Comparison of ENCODE assay signal across 8 cellular contexts in the genomic region with DNA sequence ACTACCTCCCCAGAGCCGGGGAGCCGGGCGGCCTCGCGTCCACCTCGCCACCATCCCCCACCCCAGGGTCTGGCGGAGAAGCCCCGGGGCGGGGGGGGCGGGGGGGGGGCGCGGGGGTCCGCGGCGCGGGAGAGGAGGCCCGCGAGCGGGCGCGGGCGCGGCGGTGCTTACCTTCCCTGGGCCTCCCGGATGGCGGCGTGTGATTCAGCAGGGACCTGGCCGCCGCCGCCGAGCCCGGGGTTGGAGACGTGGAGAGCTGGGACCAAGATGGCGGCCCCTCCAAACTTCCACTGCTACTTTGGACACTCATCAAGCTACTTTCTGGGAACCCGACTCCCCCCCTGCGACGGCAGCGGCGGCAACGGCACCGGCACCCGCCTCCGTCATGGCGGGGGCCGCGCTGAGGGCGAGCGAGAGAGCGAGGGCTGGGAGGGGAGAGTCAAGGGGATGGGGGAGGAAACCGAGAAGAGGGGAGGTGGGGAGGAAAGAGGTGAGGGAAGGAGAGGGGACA. TPM values are rescaled to one million over a fixed set of nuclear protein-coding genes. Genes with fewer than 3 reads are reported as not detected.
DNase-seq lines count a peak whose midpoint lies in the region; ATAC-seq and TF ChIP-seq lines count a peak whose summit lies in the region.

No MANE protein-coding gene starts in this region.

- H3K4me3 ChIP-seq in ascending aorta: peak overlapping the region; percentile 96 to 97

- no peaks in the 10 kb centered on the region for H3K36me3 ChIP-seq in ascending aorta

- H3K27me3 ChIP-seq in ascending aorta: no peaks in the 10 kb centered on the region

- H3K27ac ChIP-seq in ascending aorta: peak overlapping the region; percentile 98 to 99

- intact Hi-C loops in ascending aorta (cut with DNase I) (loop anchor here (2.0 to 5.0 kb wide), 4 partner anchors 257 to 763 kb away; a partner anchor contains a TSS), sciatic nerve (cut with DNase I) (no loop called here)

- no peak for TF ChIP-seq CTCF in ascending aorta (IDR thresholded peaks at IDR 0.05)

- no peaks in the 10 kb centered on the region for H3K9me3 ChIP-seq in ascending aorta

- DNase-seq in DMS53 (lab: John Stamatoyannopoulos, UW) (peak; percentile 85), LHCN-M2 (ENCODE audit: low read depth) (peak; percentile 64), T-helper 1 cell (peak; percentile 45 to 64 (median 58)), ascending aorta (ENCODE audit: low spot score in 2 of 2) (peak; percentile 17 to 85), hippocampal formation (lab: John Stamatoyannopoulos, UW) (peak; percentile 55 to 73), sciatic nerve (ENCODE audit: low spot score) (peak; percentile 81), NCI-H1436 treated with DMSO at 0.1 percent for 48 hours (lab: John Stamatoyannopoulos, UW) (no peak)

- ATAC-seq in GM21717 (IDR thresholded peaks at IDR 0.05; ENCODE audit: unreplicated experiment) (peak; percentile 20), sciatic nerve (peak; percentile 63)

- H3K4me1 ChIP-seq in ascending aorta: peaks cover 0 to 7% of the 10 kb centered on the region in 2 donors

RNA-seq across cellular contexts. Expression of a gene that starts 0.5 kb away (rescaled TPM):
- total RNA-seq in LHCN-M2 (2014; rRNA removed) (6.5 and 8.1 TPM in 2 replicates), ascending aorta (32.2 TPM), sciatic nerve (56.8 TPM)
- polyA plus RNA-seq in LHCN-M2 (2012): 7.4 TPM
